In the genomic region with DNA sequence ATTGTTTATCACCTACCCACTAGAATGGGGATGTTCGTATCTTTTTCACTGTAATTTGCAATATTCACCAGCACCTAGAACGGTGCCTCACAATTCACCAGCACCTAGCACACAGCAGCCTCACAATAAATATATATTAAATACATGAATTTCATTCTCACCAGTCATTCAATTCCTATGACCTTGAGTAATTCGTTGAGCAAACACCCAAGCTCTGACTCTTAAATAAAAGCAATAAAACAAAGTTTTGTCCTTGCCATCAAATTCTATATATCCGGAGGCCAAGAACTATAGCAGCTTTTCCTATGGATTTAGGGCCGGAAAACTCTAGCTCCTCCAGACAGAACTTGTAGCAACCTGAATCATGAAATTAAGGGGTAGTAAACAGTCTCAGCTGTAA, we compare ENCODE assay signal across 8 cellular contexts. TPM values are rescaled to one million over a fixed set of nuclear protein-coding genes. Genes with fewer than 3 reads are reported as not detected.
DNase-seq lines count a peak whose midpoint lies in the region; ATAC-seq and TF ChIP-seq lines count a peak whose summit lies in the region.

No MANE protein-coding gene starts in this region.

- H3K27ac Mint-ChIP-seq in activated CD4-positive, alpha-beta T cell treated with anti-CD3 and anti-CD28 coated beads, Interleukin-2, amount 10 ng/mL, durations not matched to agents 7 days and 5 days: peak overlapping the region; percentile 93
- peak overlapping the region; percentile 75 for H3K27ac Mint-ChIP-seq in activated naive CD8-positive, alpha-beta T cell treated with anti-CD3 and anti-CD28 coated beads, Interleukin-2, amount 50 U/mL, for 24 hours

- H3K4me1 ChIP-seq in testis: peaks cover 17% of the 10 kb centered on the region

- H3K27me3 ChIP-seq in kidney epithelial cell (ENCODE audit: control insufficient read depth, insufficient read depth, low read length) (no peaks in the 10 kb centered on the region), testis (no peaks in the 10 kb centered on the region)

- no peaks in the 10 kb centered on the region for H3K9me3 ChIP-seq in testis

- POLR2A ChIA-PET in activated CD4-positive, alpha-beta T cell treated with anti-CD3 and anti-CD28 coated beads, Interleukin-2, amount 10 ng/mL, durations not matched to agents 7 days and 5 days (lab: Charles Lee): no interaction called here

- H3K27ac ChIP-seq in testis: no peak overlapping the region

- H3K36me3 Mint-ChIP-seq in activated CD4-positive, alpha-beta T cell treated with anti-CD3 and anti-CD28 coated beads, Interleukin-2, amount 10 ng/mL, durations not matched to agents 7 days and 5 days (ENCODE audit: low read depth): peaks cover 8% of the 10 kb centered on the region
- H3K36me3 Mint-ChIP-seq in activated naive CD8-positive, alpha-beta T cell treated with anti-CD3 and anti-CD28 coated beads, Interleukin-2, amount 50 U/mL, for 24 hours (ENCODE audit: low read depth): peaks cover 16% of the 10 kb centered on the region

- no peaks in the 10 kb centered on the region for H3K27me3 Mint-ChIP-seq in activated CD4-positive, alpha-beta T cell treated with anti-CD3 and anti-CD28 coated beads, Interleukin-2, amount 10 ng/mL, durations not matched to agents 7 days and 5 days
- no peaks in the 10 kb centered on the region for H3K27me3 Mint-ChIP-seq in activated naive CD8-positive, alpha-beta T cell treated with anti-CD3 and anti-CD28 coated beads, Interleukin-2, amount 50 U/mL, for 24 hours

- no peak for ATAC-seq in activated naive CD8-positive, alpha-beta T cell treated with anti-CD3 and anti-CD28 coated beads, Interleukin-2, amount 50 U/mL, for 24 hours
- no peak for ATAC-seq in HG03095 (IDR thresholded peaks at IDR 0.05; ENCODE audit: unreplicated experiment)

- no peaks in the 10 kb centered on the region for H3K9me3 Mint-ChIP-seq in activated CD4-positive, alpha-beta T cell treated with anti-CD3 and anti-CD28 coated beads, Interleukin-2, amount 10 ng/mL, durations not matched to agents 7 days and 5 days
- no peaks in the 10 kb centered on the region for H3K9me3 Mint-ChIP-seq in activated naive CD8-positive, alpha-beta T cell treated with anti-CD3 and anti-CD28 coated beads, Interleukin-2, amount 50 U/mL, for 24 hours

- peaks cover 47% of the 10 kb centered on the region for H3K4me1 Mint-ChIP-seq in activated CD4-positive, alpha-beta T cell treated with anti-CD3 and anti-CD28 coated beads, Interleukin-2, amount 10 ng/mL, durations not matched to agents 7 days and 5 days
- H3K4me1 Mint-ChIP-seq in activated naive CD8-positive, alpha-beta T cell treated with anti-CD3 and anti-CD28 coated beads, Interleukin-2, amount 50 U/mL, for 24 hours: peaks cover 37% of the 10 kb centered on the region

- H3K4me3 ChIP-seq in kidney epithelial cell (ENCODE audit: low read depth, low read length): peak overlapping the region; percentile 85
- peak overlapping the region; percentile 82 to 96 for H3K4me3 ChIP-seq in testis

- TF ChIP-seq CTCF in kidney epithelial cell (IDR thresholded peaks at IDR 0.05; ENCODE audit: insufficient read depth, low read length, poor library complexity, severe bottlenecking) (no peak), testis (IDR thresholded peaks at IDR 0.05) (no peak)

- intact Hi-C loops in testis (cut with DNase I; ENCODE audit: low total_unique reads): no loop called here

- H3K4me3 Mint-ChIP-seq in activated CD4-positive, alpha-beta T cell treated with anti-CD3 and anti-CD28 coated beads, Interleukin-2, amount 10 ng/mL, durations not matched to agents 7 days and 5 days: peak overlapping the region; percentile 85
- H3K4me3 Mint-ChIP-seq in activated naive CD8-positive, alpha-beta T cell treated with anti-CD3 and anti-CD28 coated beads, Interleukin-2, amount 50 U/mL, for 24 hours: peak overlapping the region; percentile 91

- WGBS in testis, 2 donors: 22 to 27% methylated on average over 5 of the region's 5 CpGs

- TF ChIP-seq POLR2A in testis (IDR thresholded peaks at IDR 0.05): no peak

- H3K36me3 ChIP-seq in kidney epithelial cell (ENCODE audit: control insufficient read depth, insufficient read depth, low read length) (no peaks in the 10 kb centered on the region), testis (ENCODE audit: low read depth, missing control alignments) (no peaks in the 10 kb centered on the region)

- DNase-seq in activated CD4-positive, alpha-beta T cell treated with anti-CD3 and anti-CD28 coated beads, Interleukin-2, amount 10 ng/mL, durations not matched to agents 7 days and 5 days: no peak
- no peak for DNase-seq in activated CD4-positive, alpha-beta T cell treated with anti-CD3 and anti-CD28 coated beads, Interleukin-2, amount 50 U/mL, for 48 hours
- no peak for DNase-seq in activated naive CD8-positive, alpha-beta T cell treated with anti-CD3 and anti-CD28 coated beads, Interleukin-2, amount 50 U/mL, for 24 hours
- no peak for DNase-seq in kidney epithelial cell (ENCODE audit: low read depth)
- no peak for DNase-seq in testis
- no peak for DNase-seq in H4 (ENCODE audit: low spot score)
- no peak for DNase-seq in stimulated activated CD4-positive, alpha-beta T cell treated with anti-CD3 and anti-CD28 coated beads, Interleukin-2, amount 100 ng/mL, for 24 hours

- CTCF ChIA-PET in activated CD4-positive, alpha-beta T cell treated with anti-CD3 and anti-CD28 coated beads, Interleukin-2, amount 10 ng/mL, durations not matched to agents 7 days and 5 days (lab: Charles Lee): interaction anchor here (1.0 to 1.2 kb wide), 3 partner anchors 19 to 90 kb away, joined by 3 to 4 read pairs (median 3); a partner anchor contains a TSS

RNA-seq across cellular contexts. Expression of a gene that starts 1.0 kb away (rescaled TPM):
- total RNA-seq in activated CD4-positive, alpha-beta T cell treated with anti-CD3 and anti-CD28 coated beads, Interleukin-2, amount 10 ng/mL, durations not matched to agents 7 days and 5 days: 10 to 100 TPM; 62.7 to 71.4 TPM
- 59.1 and 64.3 TPM in 2 replicates for total RNA-seq in kidney epithelial cell
- total RNA-seq in testis: 10 to 100 TPM; 65.0 to 72.7 TPM
- 143 TPM for polyA plus RNA-seq in testis (ENCODE audit: insufficient read depth, low read depth, low replicate concordance)
- total RNA-seq in H4 (2014; rRNA removed; shearing (Covaris generic)): 51.9 and 67.7 TPM in 2 replicates

RNA-seq across cellular contexts. Expression of a gene that starts 22.1 kb away (rescaled TPM):
- total RNA-seq in activated CD4-positive, alpha-beta T cell treated with anti-CD3 and anti-CD28 coated beads, Interleukin-2, amount 10 ng/mL, durations not matched to agents 7 days and 5 days: 10 to 100 TPM; 36.7 to 37.9 TPM
- total RNA-seq in kidney epithelial cell (77.3 and 78.2 TPM in 2 replicates), testis (10 to 100 TPM; 82.4 to 87.5 TPM)
- polyA plus RNA-seq in testis (ENCODE audit: insufficient read depth, low read depth, low replicate concordance): 63.2 TPM
- total RNA-seq in H4 (2014; rRNA removed; shearing (Covaris generic)): 115 and 116 TPM in 2 replicates

RNA-seq across cellular contexts. Expression of a gene that starts 28.2 kb away (rescaled TPM):
- not detected for total RNA-seq in activated CD4-positive, alpha-beta T cell treated with anti-CD3 and anti-CD28 coated beads, Interleukin-2, amount 10 ng/mL, durations not matched to agents 7 days and 5 days
- 0.34 TPM in 1 of 2 replicates, not detected in the other for total RNA-seq in kidney epithelial cell
- under 1 TPM; 0.37 to 0.63 TPM for total RNA-seq in testis
- polyA plus RNA-seq in testis (ENCODE audit: insufficient read depth, low read depth, low replicate concordance): 0.40 TPM
- 0.35 and 0.79 TPM in 2 replicates for total RNA-seq in H4 (2014; rRNA removed; shearing (Covaris generic))

RNA-seq across cellular contexts. Expression of a gene that starts 53.7 kb away (rescaled TPM):
- total RNA-seq in activated CD4-positive, alpha-beta T cell treated with anti-CD3 and anti-CD28 coated beads, Interleukin-2, amount 10 ng/mL, durations not matched to agents 7 days and 5 days: 1 to 10 TPM; 1.0 to 1.6 TPM
- 35.0 and 45.6 TPM in 2 replicates for total RNA-seq in kidney epithelial cell
- 1 to 10 TPM; 3.8 to 5.1 TPM for total RNA-seq in testis
- 5.3 TPM for polyA plus RNA-seq in testis (ENCODE audit: insufficient read depth, low read depth, low replicate concordance)
- total RNA-seq in H4 (2014; rRNA removed; shearing (Covaris generic)): 26.3 and 29.2 TPM in 2 replicates
